Comparison of ENCODE assay signal across 15 cellular contexts in genomic region chr17:77779711-77780539, GRCh38.
DNase-seq lines count a peak whose midpoint lies in the region; ATAC-seq, FAIRE-seq and TF ChIP-seq lines count a peak whose summit lies in the region.
"Had no signal": no experiment of that assay in that cellular context is flagged by ENCODE, and none has a peak within 500 bp of the region (broad histone marks: within the 10 kb centered on the region; RNA-seq: fewer than 3 reads in every experiment).

No MANE protein-coding gene starts in this region.

- H3K27ac ChIP-seq in HepG2 (ENCODE audit: extremely low read length, insufficient read depth, low read length) (no peak overlapping the region), right lobe of liver (no peak overlapping the region), esophagus squamous epithelium (peak overlapping the region in 3 of 4 donors; percentile 39 to 60 (median 58)), neural progenitor cell (no peak overlapping the region), smooth muscle cell (ENCODE audit: low read depth) (no peak overlapping the region)

- ATAC-seq in HepG2 (no peak; the same call in 1 of the 3 replicates), right lobe of liver (no peak)
- ATAC-seq: GM23338 had no signal

- no peak overlapping the region for H3K4me3 ChIP-seq in HepG2 (replicated peaks in 1 of 3; ENCODE audit: insufficient read depth in 1 of 3, low read depth in 2 of 3, low read length in 3 of 3)
- no peak overlapping the region for H3K4me3 ChIP-seq in right lobe of liver
- H3K4me3 ChIP-seq in esophagus squamous epithelium: no peak overlapping the region
- H3K4me3 ChIP-seq in neural progenitor cell: no peak overlapping the region
- no peak overlapping the region for H3K4me3 ChIP-seq in smooth muscle cell
- H3K4me3 ChIP-seq: GM23338 had no signal

- no peak for FAIRE-seq in HepG2 (lab: Jason Lieb, UNC)

- peaks cover 12 to 67% of the 10 kb centered on the region in 2 experiments; a peak in 4 of 5 replicates for H3K27me3 ChIP-seq in HepG2 (ENCODE audit: control insufficient read depth in 1 of 2, insufficient read depth in 2 of 2, low read length in 2 of 2)
- no peaks in the 10 kb centered on the region for H3K27me3 ChIP-seq in right lobe of liver
- peaks cover 0 to 36% (median 0%) of the 10 kb centered on the region in 4 donors for H3K27me3 ChIP-seq in esophagus squamous epithelium
- H3K27me3 ChIP-seq in neural progenitor cell: peaks cover 9% of the 10 kb centered on the region
- H3K27me3 ChIP-seq in smooth muscle cell (ENCODE audit: low read depth): peaks cover 18% of the 10 kb centered on the region

- TF ChIP-seq POLR2A in HepG2 (IDR thresholded peaks at IDR 0.05; ENCODE audit: insufficient read depth in 1 of 2, low read depth in 2 of 2, low read length in 2 of 2) (no peak), right lobe of liver (IDR thresholded peaks at IDR 0.05) (no peak), esophagus squamous epithelium (IDR thresholded peaks at IDR 0.05) (no peak)

- H3K4me1 ChIP-seq in HepG2 (ENCODE audit: insufficient read depth, low read length) (no peaks in the 10 kb centered on the region), right lobe of liver (no peaks in the 10 kb centered on the region), esophagus squamous epithelium (peaks cover 7 to 24% (median 11%) of the 10 kb centered on the region in 3 donors), neural progenitor cell (peaks cover 28% of the 10 kb centered on the region), smooth muscle cell (ENCODE audit: low read depth) (no peaks in the 10 kb centered on the region)

- no peak overlapping the region for H3K9ac ChIP-seq in HepG2 (ENCODE audit: insufficient read depth, low read depth, low read length)
- H3K9ac ChIP-seq in neural progenitor cell: no peak overlapping the region
- H3K9ac ChIP-seq in smooth muscle cell (ENCODE audit: low read depth): no peak overlapping the region

- peaks cover 11% of the 10 kb centered on the region for H3K27me3 Mint-ChIP-seq in neural progenitor cell (ENCODE audit: insufficient read depth, low read depth)
- no peaks in the 10 kb centered on the region for H3K27me3 Mint-ChIP-seq in activated naive CD4-positive, alpha-beta T cell treated with anti-CD3 and anti-CD28 coated beads for 36 hours (ENCODE audit: low read depth)
- H3K27me3 Mint-ChIP-seq: activated T-cell treated with anti-CD3 and anti-CD28 coated beads, Interleukin-2, amount 50 U/mL, for 24 hours had no signal

- POLR2A ChIA-PET in HepG2 (lab: Yijun Ruan, JAX): no interaction called here

- in situ Hi-C loops in HepG2 (cut with HindIII; ENCODE audit: extremely low pct_ligation_motif_present, low pct_unique_long_range_greater_than_20kb): no loop called here

- H3K4me3 Mint-ChIP-seq in neural progenitor cell: no peak overlapping the region
- no peak overlapping the region for H3K4me3 Mint-ChIP-seq in activated naive CD4-positive, alpha-beta T cell treated with anti-CD3 and anti-CD28 coated beads for 36 hours
- H3K4me3 Mint-ChIP-seq: activated T-cell treated with anti-CD3 and anti-CD28 coated beads, Interleukin-2, amount 50 U/mL, for 24 hours; GM23338; naive B cell had no signal

- no peak for DNase-seq in HepG2 (ENCODE audit: low spot score)
- DNase-seq in right lobe of liver: no peak
- no peak for DNase-seq in esophagus squamous epithelium (lab: John Stamatoyannopoulos, UW)
- no peak for DNase-seq in neural progenitor cell (ENCODE audit: low spot score)
- no peak for DNase-seq in smooth muscle cell (lab: John Stamatoyannopoulos, UW; ENCODE audit: unreplicated experiment)
- no peak for DNase-seq in activated CD4-positive, alpha-beta T cell treated with anti-CD3 and anti-CD28 coated beads, Interleukin-2, amount 50 U/mL, for 48 hours
- no peak for DNase-seq in activated T-cell treated with anti-CD3 and anti-CD28 coated beads, Interleukin-2, amount 50 U/mL, for 48 hours
- no peak for DNase-seq in activated naive CD4-positive, alpha-beta T cell treated with anti-CD3 and anti-CD28 coated beads for 36 hours
- DNase-seq: ACHN; activated T-cell treated with anti-CD3 and anti-CD28 coated beads, Interleukin-2, amount 50 U/mL, for 24 hours; GDM1; naive B cell; stimulated activated CD4-positive, alpha-beta T cell treated with anti-CD3 and anti-CD28 coated beads, Interleukin-2, amount 100 ng/mL, for 24 hours; T-helper 9 cell had no signal

- H4K20me1 ChIP-seq in HepG2 (ENCODE audit: insufficient read depth, low read length): no peaks in the 10 kb centered on the region
- no peaks in the 10 kb centered on the region for H4K20me1 ChIP-seq in neural progenitor cell (ENCODE audit: low read depth)
- H4K20me1 ChIP-seq in smooth muscle cell (ENCODE audit: low read depth): no peaks in the 10 kb centered on the region

- 25% methylated on average over 5 of the region's 22 CpGs for WGBS in HepG2 (ENCODE audit: low lambda C conversion rate)
- WGBS in right lobe of liver (ENCODE audit: insufficient coverage, low coverage, low lambda C conversion rate, missing lambda C conversion rate): 30% methylated on average over 2 of the region's 22 CpGs
- 55 to 70% methylated on average over 4 to 13 of the region's 22 CpGs for WGBS in esophagus squamous epithelium, 2 donors
- WGBS in smooth muscle cell (ENCODE audit: low lambda C conversion rate): 76% methylated on average over 22 of the region's 22 CpGs

- peaks cover 29% of the 10 kb centered on the region for H3K4me1 Mint-ChIP-seq in neural progenitor cell
- H3K4me1 Mint-ChIP-seq in activated naive CD4-positive, alpha-beta T cell treated with anti-CD3 and anti-CD28 coated beads for 36 hours (ENCODE audit: low read depth): peaks cover 17% of the 10 kb centered on the region
- H3K4me1 Mint-ChIP-seq: naive B cell had no signal

- H2AFZ ChIP-seq in HepG2 (ENCODE audit: low read length): no peak overlapping the region
- H2AFZ ChIP-seq in neural progenitor cell (replicated peaks): no peak overlapping the region
- no peak overlapping the region for H2AFZ ChIP-seq in smooth muscle cell (ENCODE audit: low read depth)
- H2AFZ ChIP-seq: GM23338 had no signal

- H3K9me3 ChIP-seq in HepG2 (ENCODE audit: low read length): no peaks in the 10 kb centered on the region
- no peaks in the 10 kb centered on the region for H3K9me3 ChIP-seq in right lobe of liver
- no peaks in the 10 kb centered on the region for H3K9me3 ChIP-seq in esophagus squamous epithelium
- no peaks in the 10 kb centered on the region for H3K9me3 ChIP-seq in neural progenitor cell (ENCODE audit: low read depth)
- H3K9me3 ChIP-seq in smooth muscle cell (replicated peaks; ENCODE audit: low read depth): no peaks in the 10 kb centered on the region

- H3K4me2 ChIP-seq in HepG2 (ENCODE audit: low read depth, low read length): no peak overlapping the region
- H3K4me2 ChIP-seq in neural progenitor cell: no peak overlapping the region
- H3K4me2 ChIP-seq in smooth muscle cell: no peak overlapping the region
- H3K4me2 ChIP-seq: GM23338 had no signal

- TF ChIP-seq RAD21 in HepG2 (CRISPR knock-in tag; IDR thresholded peaks at IDR 0.05): no peak

- TF ChIP-seq CTCF in HepG2 (CRISPR knock-in tag; IDR thresholded peaks at IDR 0.05): no peak
- TF ChIP-seq CTCF in right lobe of liver (IDR thresholded peaks at IDR 0.05): no peak
- TF ChIP-seq CTCF in esophagus squamous epithelium (IDR thresholded peaks at IDR 0.05): no peak
- TF ChIP-seq CTCF in neural progenitor cell (IDR thresholded peaks at IDR 0.05): no peak
- no peak for TF ChIP-seq CTCF in smooth muscle cell (IDR thresholded peaks at IDR 0.05; ENCODE audit: borderline replicate concordance, insufficient read depth, poor library complexity, severe bottlenecking)

- CTCF ChIA-PET in HepG2 (lab: Yijun Ruan, JAX; ENCODE audit: low intra/inter-chr PET ratio, low total read pairs): no interaction called here
- CTCF ChIA-PET in activated naive CD4-positive, alpha-beta T cell treated with anti-CD3 and anti-CD28 coated beads for 36 hours (lab: Charles Lee): no interaction called here

- TF ChIP-seq EP300 in HepG2 (IDR thresholded peaks at IDR 0.05; ENCODE audit: low read depth in 2 of 2, low read length in 2 of 2): no peak
- TF ChIP-seq EP300 in HepG2 (CRISPR knock-in tag; IDR thresholded peaks at IDR 0.05; ENCODE audit: borderline replicate concordance): no peak

- H3K36me3 ChIP-seq in HepG2 (replicated peaks in 1 of 2; ENCODE audit: control insufficient read depth in 1 of 2, insufficient read depth in 2 of 2, low read length in 2 of 2) (no peaks in the 10 kb centered on the region), right lobe of liver (no peaks in the 10 kb centered on the region), esophagus squamous epithelium (no peaks in the 10 kb centered on the region), neural progenitor cell (no peaks in the 10 kb centered on the region), smooth muscle cell (ENCODE audit: low read depth) (no peaks in the 10 kb centered on the region)

- H3K9me3 Mint-ChIP-seq in neural progenitor cell: peaks cover 8% of the 10 kb centered on the region
- no peaks in the 10 kb centered on the region for H3K9me3 Mint-ChIP-seq in activated naive CD4-positive, alpha-beta T cell treated with anti-CD3 and anti-CD28 coated beads for 36 hours
- H3K9me3 Mint-ChIP-seq: activated T-cell treated with anti-CD3 and anti-CD28 coated beads, Interleukin-2, amount 50 U/mL, for 24 hours; naive B cell had no signal

- no TSS peak for BruUV-seq in HepG2 (replicated peaks; lab: Mats Ljungman, UMichigan)

- peak overlapping the region; percentile 42 for H3K27ac Mint-ChIP-seq in neural progenitor cell
- H3K27ac Mint-ChIP-seq in activated naive CD4-positive, alpha-beta T cell treated with anti-CD3 and anti-CD28 coated beads for 36 hours: no peak overlapping the region
- H3K27ac Mint-ChIP-seq: activated T-cell treated with anti-CD3 and anti-CD28 coated beads, Interleukin-2, amount 50 U/mL, for 24 hours; GM23338; naive B cell had no signal

- no peaks in the 10 kb centered on the region for H3K36me3 Mint-ChIP-seq in neural progenitor cell
- no peaks in the 10 kb centered on the region for H3K36me3 Mint-ChIP-seq in activated naive CD4-positive, alpha-beta T cell treated with anti-CD3 and anti-CD28 coated beads for 36 hours (ENCODE audit: low read depth)
- H3K36me3 Mint-ChIP-seq: naive B cell had no signal

- intact Hi-C loops in HepG2 (cut with micrococcal nuclease; ENCODE audit: unreplicated experiment) (loop anchor here (5.0 to 10.0 kb wide), 2 partner anchors 225 to 238 kb away; no protein-coding TSS in a partner anchor), right lobe of liver (cut with DNase I) (loop anchor here in 1 of 2 donors (10.0 kb wide), 1 partner anchor 235 kb away; no protein-coding TSS in a partner anchor), esophagus squamous epithelium (cut with DNase I) (no loop called here)
- intact Hi-C loops in activated naive CD4-positive, alpha-beta T cell treated with anti-CD3 and anti-CD28 coated beads for 36 hours (cut with micrococcal nuclease): no loop called here

- H3F3A ChIP-seq in neural progenitor cell (ENCODE audit: low read depth) (peaks cover 12% of the 10 kb centered on the region), smooth muscle cell (ENCODE audit: low read depth) (no peaks in the 10 kb centered on the region)

- H3K79me2 ChIP-seq in HepG2 (ENCODE audit: insufficient read depth, low read length) (no peaks in the 10 kb centered on the region), neural progenitor cell (ENCODE audit: low read depth) (no peaks in the 10 kb centered on the region), smooth muscle cell (ENCODE audit: low read depth) (no peaks in the 10 kb centered on the region)

Comparison
In these comparisons a context has a peak if more than half of its experiments do, and no peak if none do; other contexts are left out.
1. H3K27ac ChIP-seq: peak in esophagus squamous epithelium (3 of 4); none in HepG2 (single experiment), right lobe of liver (0 of 3), neural progenitor cell (single experiment) and smooth muscle cell (single experiment).